ENCODE assay signal across 8 cellular contexts in genomic region chr1:160031368-160032164, GRCh38. TPM values are rescaled to one million over a fixed set of nuclear protein-coding genes. Genes with fewer than 3 reads are reported as not detected.
DNase-seq lines count a peak whose midpoint lies in the region; ATAC-seq and TF ChIP-seq lines count a peak whose summit lies in the region.

TSS of gene PIGM (minus strand) at chr1:160031990. CDS start at chr1:160031739, 251 bp downstream.

- peaks cover 0 to 1% (median 0%) of the 10 kb centered on the region in 7 donors for H3K9me3 Mint-ChIP-seq in CD4-positive, CD25-positive, alpha-beta regulatory T cell

- peaks cover 29% of the 10 kb centered on the region for H3K4me1 ChIP-seq in CD4-positive, CD25-positive, alpha-beta regulatory T cell (ENCODE audit: control insufficient read depth, insufficient read depth, low read length, poor library complexity, severe bottlenecking)
- H3K4me1 ChIP-seq in right lobe of liver: peaks cover 0 to 17% (median 8%) of the 10 kb centered on the region in 4 donors

- peak within 1 kb of the TSS; percentile 69 for H3K27ac ChIP-seq in CD4-positive, CD25-positive, alpha-beta regulatory T cell (ENCODE audit: insufficient read depth, low read length, poor library complexity, severe bottlenecking)
- H3K27ac ChIP-seq in right lobe of liver: peak within 1 kb of the TSS; percentile 36 to 56 (median 48)

- WGBS in right lobe of liver (ENCODE audit: insufficient coverage, low coverage, low lambda C conversion rate, missing lambda C conversion rate): 2% methylated on average over 11 of the region's 60 CpGs

- H3K36me3 ChIP-seq in CD4-positive, CD25-positive, alpha-beta regulatory T cell (ENCODE audit: control insufficient read depth, insufficient read depth, low read length): no peaks in the 10 kb centered on the region
- no peaks in the 10 kb centered on the region for H3K36me3 ChIP-seq in right lobe of liver

- peak; percentile 53 for TF ChIP-seq POLR2A in right lobe of liver (IDR thresholded peaks at IDR 0.05)

- H3K4me3 Mint-ChIP-seq in CD4-positive, CD25-positive, alpha-beta regulatory T cell: peak within 1 kb of the TSS; percentile 96 to 98 (median 97)

- H3K36me3 Mint-ChIP-seq in CD4-positive, CD25-positive, alpha-beta regulatory T cell: peaks cover 5% of the 10 kb centered on the region

- peak within 1 kb of the TSS; percentile 89 to 97 (median 97) for H3K27ac Mint-ChIP-seq in CD4-positive, CD25-positive, alpha-beta regulatory T cell

- intact Hi-C loops in right lobe of liver (cut with DNase I): no loop called here

- H3K4me1 Mint-ChIP-seq in CD4-positive, CD25-positive, alpha-beta regulatory T cell: peaks cover 24 to 49% (median 40%) of the 10 kb centered on the region in 4 donors

- H3K27me3 ChIP-seq in CD4-positive, CD25-positive, alpha-beta regulatory T cell (ENCODE audit: control insufficient read depth, insufficient read depth, low read length): no peaks in the 10 kb centered on the region
- no peaks in the 10 kb centered on the region for H3K27me3 ChIP-seq in right lobe of liver

- no peak for TF ChIP-seq CTCF in right lobe of liver (IDR thresholded peaks at IDR 0.05)

- no peaks in the 10 kb centered on the region for H3K9me3 ChIP-seq in CD4-positive, CD25-positive, alpha-beta regulatory T cell (ENCODE audit: control insufficient read depth in 2 of 2, low read length in 2 of 2)
- no peaks in the 10 kb centered on the region for H3K9me3 ChIP-seq in right lobe of liver

- peak; percentile 91 to 98 (median 93) for DNase-seq in CD4-positive, CD25-positive, alpha-beta regulatory T cell
- peak; percentile 98 for DNase-seq in NCI-H774 (lab: John Stamatoyannopoulos, UW)
- DNase-seq in activated CD4-positive, alpha-beta T cell treated with anti-CD3 and anti-CD28 coated beads, Interleukin-2, amount 50 U/mL, for 48 hours: peak; percentile 96 to 98
- peak; percentile 51 to 80 for DNase-seq in dermis microvascular lymphatic vessel endothelial cell (ENCODE audit: low read depth in 2 of 2)
- DNase-seq in right lobe of liver: peak; percentile 97 to 98 (median 97)
- peak; percentile 94 for DNase-seq in stimulated activated CD4-positive, alpha-beta T cell treated with anti-CD3 and anti-CD28 coated beads, Interleukin-4, amount 100 ng/mL, for 24 hours

- peak within 1 kb of the TSS; percentile 81 for H3K4me3 ChIP-seq in CD4-positive, CD25-positive, alpha-beta regulatory T cell (ENCODE audit: low read depth, low read length)
- H3K4me3 ChIP-seq in right lobe of liver: peak within 1 kb of the TSS; percentile 80 to 90 (median 86)

- H3K27me3 Mint-ChIP-seq in CD4-positive, CD25-positive, alpha-beta regulatory T cell: no peaks in the 10 kb centered on the region

- ATAC-seq in CD4-positive, CD25-positive, alpha-beta regulatory T cell (ENCODE audit: low read depth in 2 of 2): peak; percentile 98 to 99
- ATAC-seq in GM19438 (IDR thresholded peaks at IDR 0.05; ENCODE audit: low read depth, unreplicated experiment): peak; percentile 94
- peak; percentile 98 for ATAC-seq in HG03571 (IDR thresholded peaks at IDR 0.05; ENCODE audit: unreplicated experiment)
- peak; percentile 96 to 99 (median 98) for ATAC-seq in right lobe of liver

RNA-seq across cellular contexts. Expression of gene PIGM, which starts in this region (rescaled TPM):
- total RNA-seq in CD4-positive, CD25-positive, alpha-beta regulatory T cell: 3.6 TPM
- polyA plus RNA-seq in CD4-positive, CD25-positive, alpha-beta regulatory T cell: 1 to 10 TPM; 4.3 to 5.5 (median 4.7) TPM
- total RNA-seq in dermis microvascular lymphatic vessel endothelial cell: 2.3 and 3.5 TPM in 2 replicates
- 1 to 10 TPM; 3.3 to 4.7 (median 3.9) TPM for total RNA-seq in right lobe of liver

Comparison
In these comparisons a context has a peak if more than half of its experiments do, and no peak if none do; other contexts are left out.
1. Peak in every context shown above with its lines: DNase-seq, ATAC-seq, H3K4me3 ChIP-seq and H3K27ac ChIP-seq.